In genomic region chr14:92135269-92135668, GRCh38 we compare ENCODE assay signal across 8 cellular contexts. TPM values are rescaled to one million over a fixed set of nuclear protein-coding genes. Genes with fewer than 3 reads are reported as not detected.
DNase-seq lines count a peak whose midpoint lies in the region; ATAC-seq and TF ChIP-seq lines count a peak whose summit lies in the region.

No MANE protein-coding gene starts in this region.

- CTCF ChIA-PET in GM10248 (lab: Yijun Ruan, JAX), result interaction anchor here (0.9 to 4.6 kb wide), 7 partner anchors 9 to 217 kb away, joined by 3 to 20 read pairs (median 6); partner anchors contain the start of genes ATXN3, CPSF2 and NDUFB1

- H3K4me1 Mint-ChIP-seq in activated T-cell treated with anti-CD3 and anti-CD28 coated beads, Interleukin-2, amount 50 U/mL, for 24 hours (ENCODE audit: low read depth), result peaks cover 14% of the 10 kb centered on the region

- TF ChIP-seq CTCF in GM10248 (IDR thresholded peaks at IDR 0.05; ENCODE audit: control extremely low read depth, extremely low read depth, low read depth, missing control alignments), result peak; percentile 15

- H3K36me3 Mint-ChIP-seq in activated T-cell treated with anti-CD3 and anti-CD28 coated beads, Interleukin-2, amount 50 U/mL, for 24 hours (ENCODE audit: low read depth), result peaks cover 89% of the 10 kb centered on the region

- POLR2A ChIA-PET in GM10248 (lab: Yijun Ruan, JAX), result no interaction called here

- ATAC-seq in GM18861 (IDR thresholded peaks at IDR 0.05; ENCODE audit: unreplicated experiment) (no peak), GM21825 (IDR thresholded peaks at IDR 0.05; ENCODE audit: unreplicated experiment) (no peak)

- no peak overlapping the region for H3K27ac Mint-ChIP-seq in activated T-cell treated with anti-CD3 and anti-CD28 coated beads, Interleukin-2, amount 50 U/mL, for 24 hours

- H3K27me3 Mint-ChIP-seq in activated T-cell treated with anti-CD3 and anti-CD28 coated beads, Interleukin-2, amount 50 U/mL, for 24 hours, result no peaks in the 10 kb centered on the region

- DNase-seq in GM10248 (ENCODE audit: extremely low spot score) (no peak), NCI-H2081 treated with DMSO at 0.1 percent for 48 hours (lab: John Stamatoyannopoulos, UW) (peak; percentile 13), dermis blood vessel endothelial cell (peak; percentile 67), pons (ENCODE audit: low spot score) (peak; percentile 27)
- no peak for DNase-seq in activated T-cell treated with anti-CD3 and anti-CD28 coated beads, Interleukin-2, amount 50 U/mL, for 24 hours
- DNase-seq in stimulated activated CD8-positive, alpha-beta memory T cell treated with anti-CD3 and anti-CD28 coated beads, Interleukin-4, amount 100 ng/mL, for 48 hours, result no peak

- no peaks in the 10 kb centered on the region for H3K9me3 Mint-ChIP-seq in activated T-cell treated with anti-CD3 and anti-CD28 coated beads, Interleukin-2, amount 50 U/mL, for 24 hours

- H3K4me3 Mint-ChIP-seq in activated T-cell treated with anti-CD3 and anti-CD28 coated beads, Interleukin-2, amount 50 U/mL, for 24 hours, result no peak overlapping the region

RNA-seq across cellular contexts. Expression of gene CPSF2, which starts 13.5 kb away (rescaled TPM):
- total RNA-seq in dermis blood vessel endothelial cell, result 47.8 and 93.6 TPM in 2 replicates

RNA-seq across cellular contexts. Expression of gene NDUFB1, which starts 13.8 kb away (rescaled TPM):
- total RNA-seq in dermis blood vessel endothelial cell, result 102 and 208 TPM in 2 replicates

RNA-seq across cellular contexts. Expression of gene ATXN3, which starts 28.9 kb away (rescaled TPM):
- 83.6 and 104 TPM in 2 replicates for total RNA-seq in dermis blood vessel endothelial cell

Comparison
In these comparisons a context has a peak if more than half of its experiments do, and no peak if none do; other contexts are left out.
1. DNase-seq: peak in NCI-H2081 treated with DMSO at 0.1 percent for 48 hours (single experiment), dermis blood vessel endothelial cell (single experiment) and pons (single experiment); none in GM10248 (single experiment), activated T-cell treated with anti-CD3 and anti-CD28 coated beads, Interleukin-2, amount 50 U/mL, for 24 hours (single experiment) and stimulated activated CD8-positive, alpha-beta memory T cell treated with anti-CD3 and anti-CD28 coated beads, Interleukin-4, amount 100 ng/mL, for 48 hours (single experiment).